Comparison of ENCODE assay signal across 19 cellular contexts in the genomic region with DNA sequence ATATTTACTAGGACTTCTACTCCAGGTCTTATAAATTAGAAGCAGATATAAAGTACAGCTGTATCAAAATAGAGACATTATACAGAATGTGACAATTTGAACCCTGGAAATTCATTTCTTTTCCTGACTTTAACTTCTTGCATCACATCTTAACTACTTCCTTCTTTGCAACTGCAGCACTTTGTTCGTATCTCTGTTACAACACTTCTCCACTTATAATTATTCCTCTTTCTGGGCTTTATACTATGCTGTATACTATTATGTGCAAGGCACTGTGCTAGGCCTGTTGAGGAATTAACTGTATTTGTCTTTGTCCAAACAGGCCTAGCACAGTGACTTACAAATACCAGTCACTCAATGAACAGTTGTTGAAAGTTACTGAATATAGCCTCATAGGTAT.
"Had no signal": no experiment of that assay in that cellular context is flagged by ENCODE, and none has a peak within 500 bp of the region (broad histone marks: within the 10 kb centered on the region; RNA-seq: fewer than 3 reads in every experiment).

No MANE protein-coding gene starts in this region.

- H3K4me3 ChIP-seq: body of pancreas, gastroesophageal sphincter, left lung, testis had no signal

- ATAC-seq: activated CD8-positive, alpha-beta T cell treated with anti-CD3 and anti-CD28 coated beads, Interleukin-2, amount 10 ng/mL, durations not matched to agents 7 days and 5 days; body of pancreas; effector memory CD8-positive, alpha-beta T cell; gastroesophageal sphincter; left lung; stimulated activated naive CD8-positive, alpha-beta T cell treated with anti-CD3 and anti-CD28 coated beads, Interleukin-15, amount 100 ng/mL, for 72 hours had no signal

- H3K36me3 Mint-ChIP-seq: activated naive CD4-positive, alpha-beta T cell treated with anti-CD3 and anti-CD28 coated beads, Interleukin-2, amount 10 ng/mL, durations not matched to agents 7 days and 5 days; memory B cell had no signal

- H3K27me3 Mint-ChIP-seq: memory B cell had no signal

- H3K4me3 Mint-ChIP-seq: activated CD8-positive, alpha-beta T cell treated with anti-CD3 and anti-CD28 coated beads, Interleukin-2, amount 10 ng/mL, durations not matched to agents 7 days and 5 days; activated naive CD4-positive, alpha-beta T cell treated with anti-CD3 and anti-CD28 coated beads, Interleukin-2, amount 10 ng/mL, durations not matched to agents 7 days and 5 days; memory B cell; nephron progenitor cell; stimulated activated naive CD8-positive, alpha-beta T cell treated with anti-CD3 and anti-CD28 coated beads, Interleukin-15, amount 100 ng/mL, for 72 hours had no signal

- H3K4me1 ChIP-seq: testis had no signal

- H3K27me3 ChIP-seq: body of pancreas, gastroesophageal sphincter, left lung, testis had no signal

- H3K27ac ChIP-seq: body of pancreas, epithelial cell of prostate, gastroesophageal sphincter, testis, VCaP had no signal

- FAIRE-seq: keratinocyte, urothelium cell line had no signal

- DNase-seq: activated CD4-positive, alpha-beta T cell treated with anti-CD3 and anti-CD28 coated beads for 4 hours; activated CD8-positive, alpha-beta T cell treated with anti-CD3 and anti-CD28 coated beads, Interleukin-2, amount 10 ng/mL, durations not matched to agents 7 days and 5 days; activated naive CD4-positive, alpha-beta T cell treated with anti-CD3 and anti-CD28 coated beads, Interleukin-2, amount 10 ng/mL, durations not matched to agents 7 days and 5 days; amniotic stem cell; body of pancreas; effector memory CD8-positive, alpha-beta T cell; left lung; nephron progenitor cell; stimulated activated CD4-positive, alpha-beta T cell treated with anti-CD3 and anti-CD28 coated beads, Interleukin-4, amount 100 ng/mL, for 4 hours; stimulated activated naive CD8-positive, alpha-beta T cell treated with anti-CD3 and anti-CD28 coated beads, Interleukin-15, amount 100 ng/mL, for 72 hours; T1000; testis had no signal

- H3K36me3 ChIP-seq: gastroesophageal sphincter, left lung had no signal

- H3K27ac Mint-ChIP-seq: activated CD8-positive, alpha-beta T cell treated with anti-CD3 and anti-CD28 coated beads, Interleukin-2, amount 10 ng/mL, durations not matched to agents 7 days and 5 days; activated naive CD4-positive, alpha-beta T cell treated with anti-CD3 and anti-CD28 coated beads, Interleukin-2, amount 10 ng/mL, durations not matched to agents 7 days and 5 days; effector memory CD8-positive, alpha-beta T cell; memory B cell; nephron progenitor cell had no signal

- H3K9me3 Mint-ChIP-seq: activated naive CD4-positive, alpha-beta T cell treated with anti-CD3 and anti-CD28 coated beads, Interleukin-2, amount 10 ng/mL, durations not matched to agents 7 days and 5 days; central memory CD8-positive, alpha-beta T cell; effector memory CD8-positive, alpha-beta T cell; memory B cell; stimulated activated naive CD8-positive, alpha-beta T cell treated with anti-CD3 and anti-CD28 coated beads, Interleukin-15, amount 100 ng/mL, for 72 hours had no signal

- H3K9me3 ChIP-seq: body of pancreas, gastroesophageal sphincter, left lung, testis had no signal
